8 cellular contexts compared by ENCODE assay signal in genomic region chr2:68185541-68186164, GRCh38. TPM values are rescaled to one million over a fixed set of nuclear protein-coding genes. Genes with fewer than 3 reads are reported as not detected.
DNase-seq lines count a peak whose midpoint lies in the region; ATAC-seq and TF ChIP-seq lines count a peak whose summit lies in the region.

No MANE protein-coding gene starts in this region.

- TF ChIP-seq CTCF in OCI-LY3 (IDR thresholded peaks at IDR 0.05; ENCODE audit: low read depth, low read length), result peak; percentile 83

- H3K27me3 ChIP-seq in OCI-LY3 (ENCODE audit: low read depth, low read length) (no peaks in the 10 kb centered on the region), right cardiac atrium (ENCODE audit: control insufficient read depth, insufficient read depth) (no peaks in the 10 kb centered on the region)

- WGBS in right cardiac atrium, result 45% methylated on average over 5 of the region's 5 CpGs

- ATAC-seq in GM21786 (IDR thresholded peaks at IDR 0.05; ENCODE audit: unreplicated experiment) (peak; percentile 53), right cardiac atrium (no peak), GM19455 (IDR thresholded peaks at IDR 0.05; ENCODE audit: unreplicated experiment) (no peak)

- H3K4me1 ChIP-seq in OCI-LY3 (ENCODE audit: low read length), result no peaks in the 10 kb centered on the region
- no peaks in the 10 kb centered on the region for H3K4me1 ChIP-seq in right cardiac atrium (ENCODE audit: control insufficient read depth, insufficient read depth, low read length)

- intact Hi-C loops in right cardiac atrium (cut with DNase I), result no loop called here

- H3K79me2 ChIP-seq in OCI-LY3 (ENCODE audit: low read length), result peaks cover 10% of the 10 kb centered on the region

- H3K4me2 ChIP-seq in OCI-LY3 (ENCODE audit: low read length), result no peak overlapping the region

- H3K4me3 ChIP-seq in OCI-LY3 (ENCODE audit: low read length) (no peak overlapping the region), right cardiac atrium (ENCODE audit: low read length) (no peak overlapping the region)

- H3K27ac ChIP-seq in OCI-LY3 (ENCODE audit: low read length) (no peak overlapping the region), right cardiac atrium (ENCODE audit: low read length) (no peak overlapping the region)

- DNase-seq in CD1c-positive myeloid dendritic cell (ENCODE audit: extremely low spot score) (peak; percentile 74), right cardiac atrium (peak in 2 of 3 donors; percentile 25 to 52), hippocampal formation (lab: John Stamatoyannopoulos, UW) (no peak)
- peak; percentile 44 for DNase-seq in activated T-helper 9 cell treated with anti-CD3 and anti-CD28 coated beads, Interleukin-2, amount 50 U/mL, for 16 hours (ENCODE audit: low read depth)
- peak; percentile 54 to 62 for DNase-seq in stimulated activated CD4-positive, alpha-beta T cell treated with anti-CD3 and anti-CD28 coated beads, Interleukin-4, amount 100 ng/mL, for 48 hours (ENCODE audit: low read depth in 2 of 2)

- peaks cover 18% of the 10 kb centered on the region for H3K36me3 ChIP-seq in OCI-LY3 (replicated peaks; ENCODE audit: low read depth, low read length)

- no peaks in the 10 kb centered on the region for H4K20me1 ChIP-seq in OCI-LY3 (ENCODE audit: insufficient read depth, low read length)

- H3K9me3 ChIP-seq in OCI-LY3 (ENCODE audit: insufficient read depth, low read length) (no peaks in the 10 kb centered on the region), right cardiac atrium (ENCODE audit: control insufficient read depth, low read length) (no peaks in the 10 kb centered on the region)

- H2AFZ ChIP-seq in OCI-LY3 (ENCODE audit: low read depth, low read length), result no peak overlapping the region

- H3K9ac ChIP-seq in OCI-LY3 (ENCODE audit: low read length), result no peak overlapping the region

RNA-seq across cellular contexts. Expression of gene PNO1, which starts 28.0 kb away (rescaled TPM):
- total RNA-seq in right cardiac atrium, result 10 to 100 TPM in 1 of 4 donors, 1 to 10 TPM in 3; 8.3 to 15.8 (median 8.5) TPM
- polyA plus RNA-seq in right cardiac atrium, result 7.0 TPM

Comparison
In these comparisons a context has a peak if more than half of its experiments do, and no peak if none do; other contexts are left out.
1. DNase-seq: peak in CD1c-positive myeloid dendritic cell (single experiment), activated T-helper 9 cell treated with anti-CD3 and anti-CD28 coated beads, Interleukin-2, amount 50 U/mL, for 16 hours (single experiment), right cardiac atrium (2 of 3) and stimulated activated CD4-positive, alpha-beta T cell treated with anti-CD3 and anti-CD28 coated beads, Interleukin-4, amount 100 ng/mL, for 48 hours (2 of 2); none in hippocampal formation (0 of 2).